In the genomic region with DNA sequence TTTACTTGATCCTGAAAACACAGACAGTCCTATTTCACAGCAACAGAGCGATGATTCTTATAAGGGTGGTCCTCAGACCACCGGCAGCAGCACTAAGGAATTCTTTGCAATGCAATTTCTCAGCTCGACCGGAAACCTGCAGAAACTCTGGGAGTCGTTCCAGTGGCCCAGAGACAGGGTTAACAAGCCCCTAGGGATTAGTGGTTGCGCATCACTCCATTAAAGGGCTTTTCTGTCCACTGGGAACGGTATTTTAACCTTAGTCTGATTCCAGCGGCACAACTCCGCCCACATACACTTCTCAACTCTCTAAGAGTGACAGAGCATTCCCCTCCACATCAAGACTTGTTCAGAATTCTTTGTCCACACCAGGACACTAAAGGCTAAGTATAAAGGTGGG, we compare ENCODE assay signal across 14 cellular contexts.
DNase-seq lines count a peak whose midpoint lies in the region; ATAC-seq and TF ChIP-seq lines count a peak whose summit lies in the region.
"Had no signal": no experiment of that assay in that cellular context is flagged by ENCODE, and none has a peak within 500 bp of the region (broad histone marks: within the 10 kb centered on the region; RNA-seq: fewer than 3 reads in every experiment).

No MANE protein-coding gene starts in this region.

- no peak overlapping the region for H3K4me3 ChIP-seq in AG09309 (ENCODE audit: control insufficient read depth, low read depth, low read length)
- no peak overlapping the region for H3K4me3 ChIP-seq in GM23338
- no peak overlapping the region for H3K4me3 ChIP-seq in SJCRH30
- no peak overlapping the region for H3K4me3 ChIP-seq in smooth muscle cell
- H3K4me3 ChIP-seq: BLaER1 treated with 17β-estradiol and CSF1 and Interleukin-3, amounts not matched to agents 10 nM and 100 nM; GM12878 had no signal

- TF ChIP-seq CTCF in AG09309 (IDR thresholded peaks at IDR 0.05; ENCODE audit: control insufficient read depth, insufficient read depth, low read depth, low read length, missing control alignments) (no peak), GM23338 (conservative IDR thresholded peaks at IDR 0.05; ENCODE audit: low read depth in 2 of 2) (no peak), smooth muscle cell (IDR thresholded peaks at IDR 0.05; ENCODE audit: borderline replicate concordance, insufficient read depth, poor library complexity, severe bottlenecking) (no peak)

- H3K9me3 Mint-ChIP-seq in GM23338: peaks cover 10% of the 10 kb centered on the region

- H3K27ac Mint-ChIP-seq in GM23338: no peak overlapping the region
- H3K27ac Mint-ChIP-seq: CD4-positive, CD25-positive, alpha-beta regulatory T cell; HFFc6; IgD-negative memory B cell had no signal

- ATAC-seq in GM23338: no peak
- ATAC-seq: GM12878 had no signal

- peaks cover 4% of the 10 kb centered on the region; the same call in 2 of the 3 replicates for H3K36me3 Mint-ChIP-seq in GM23338 (ENCODE audit: low read depth)
- H3K36me3 Mint-ChIP-seq: CD4-positive, CD25-positive, alpha-beta regulatory T cell had no signal

- no peak overlapping the region for H3K4me3 Mint-ChIP-seq in GM23338
- H3K4me3 Mint-ChIP-seq: CD4-positive, CD25-positive, alpha-beta regulatory T cell; HFFc6 had no signal

- no peaks in the 10 kb centered on the region for H3K79me2 ChIP-seq in GM23338 (replicated peaks; ENCODE audit: insufficient read depth)
- H3K79me2 ChIP-seq in smooth muscle cell (ENCODE audit: low read depth): no peaks in the 10 kb centered on the region

- H3F3A ChIP-seq in GM23338 (replicated peaks; ENCODE audit: low read depth): no peaks in the 10 kb centered on the region
- H3F3A ChIP-seq in smooth muscle cell (ENCODE audit: low read depth): no peaks in the 10 kb centered on the region

- H3K27me3 ChIP-seq in GM23338 (ENCODE audit: insufficient read depth) (no peaks in the 10 kb centered on the region), SJCRH30 (no peaks in the 10 kb centered on the region), smooth muscle cell (ENCODE audit: low read depth) (no peaks in the 10 kb centered on the region)
- H3K27me3 ChIP-seq: BLaER1 treated with 17β-estradiol and CSF1 and Interleukin-3, amounts not matched to agents 10 nM and 100 nM had no signal

- no peaks in the 10 kb centered on the region for H3K9me2 ChIP-seq in GM23338 (ENCODE audit: insufficient read depth)

- no peaks in the 10 kb centered on the region for H3K27me3 Mint-ChIP-seq in GM23338 (ENCODE audit: insufficient read depth, low read depth, poor library complexity)
- H3K27me3 Mint-ChIP-seq: CD4-positive, CD25-positive, alpha-beta regulatory T cell; IgD-negative memory B cell had no signal

- no peak overlapping the region for H3K9ac ChIP-seq in smooth muscle cell (ENCODE audit: low read depth)
- H3K9ac ChIP-seq: BLaER1 treated with 17β-estradiol and CSF1 and Interleukin-3, amounts not matched to agents 10 nM and 100 nM had no signal

- no peaks in the 10 kb centered on the region for H4K20me1 ChIP-seq in GM23338 (replicated peaks; ENCODE audit: insufficient read depth)
- no peaks in the 10 kb centered on the region for H4K20me1 ChIP-seq in smooth muscle cell (ENCODE audit: low read depth)
- H4K20me1 ChIP-seq: BLaER1 treated with 17β-estradiol and CSF1 and Interleukin-3, amounts not matched to agents 10 nM and 100 nM had no signal

- peak; percentile 2 for DNase-seq in AG09309 (ENCODE audit: low read depth)
- no peak for DNase-seq in GM23338 (ENCODE audit: low spot score)
- peak; percentile 8 to 30 for DNase-seq in SJCRH30
- no peak for DNase-seq in smooth muscle cell (lab: John Stamatoyannopoulos, UW; ENCODE audit: unreplicated experiment)
- no peak for DNase-seq in amniotic stem cell (lab: John Stamatoyannopoulos, UW)
- DNase-seq in activated CD4-positive, CD25-positive, alpha-beta regulatory T cell (lab: John Stamatoyannopoulos, UW): no peak
- DNase-seq: Calu3; CD4-positive, CD25-positive, alpha-beta regulatory T cell; DMS 273 treated with DMSO at 0.1 percent for 48 hours; HCEC 1CT; HFFc6 had no signal

- H3K4me1 Mint-ChIP-seq in GM23338: no peaks in the 10 kb centered on the region
- H3K4me1 Mint-ChIP-seq: CD4-positive, CD25-positive, alpha-beta regulatory T cell; IgD-negative memory B cell had no signal

- H3K36me3 ChIP-seq in GM23338 (ENCODE audit: insufficient read depth) (no peaks in the 10 kb centered on the region), SJCRH30 (no peaks in the 10 kb centered on the region), smooth muscle cell (ENCODE audit: low read depth) (no peaks in the 10 kb centered on the region)
- H3K36me3 ChIP-seq: BLaER1 treated with 17β-estradiol and CSF1 and Interleukin-3, amounts not matched to agents 10 nM and 100 nM had no signal

- no peak overlapping the region for H3K27ac ChIP-seq in GM23338 (ENCODE audit: low read depth)
- H3K27ac ChIP-seq in SJCRH30: no peak overlapping the region
- no peak overlapping the region for H3K27ac ChIP-seq in smooth muscle cell (ENCODE audit: low read depth)
- H3K27ac ChIP-seq: BLaER1 treated with 17β-estradiol and CSF1 and Interleukin-3, amounts not matched to agents 10 nM and 100 nM had no signal

- WGBS in smooth muscle cell (ENCODE audit: low lambda C conversion rate): 73% methylated on average over 9 of the region's 9 CpGs

- H2AFZ ChIP-seq in GM23338 (peak overlapping the region; percentile 78), smooth muscle cell (ENCODE audit: low read depth) (no peak overlapping the region)

- H3K4me2 ChIP-seq in GM23338 (no peak overlapping the region), smooth muscle cell (no peak overlapping the region)
- H3K4me2 ChIP-seq: BLaER1 treated with 17β-estradiol and CSF1 and Interleukin-3, amounts not matched to agents 10 nM and 100 nM had no signal

- H3K4me1 ChIP-seq in GM23338 (ENCODE audit: insufficient read depth) (no peaks in the 10 kb centered on the region), SJCRH30 (no peaks in the 10 kb centered on the region), smooth muscle cell (ENCODE audit: low read depth) (no peaks in the 10 kb centered on the region)

- H3K9me3 ChIP-seq in SJCRH30 (replicated peaks): no peaks in the 10 kb centered on the region
- no peaks in the 10 kb centered on the region for H3K9me3 ChIP-seq in smooth muscle cell (replicated peaks; ENCODE audit: low read depth)

TF ChIP-seq in GM23338, 12 proteins besides CTCF, POLR2A, EP300 and RAD21:
- TF ChIP-seq, protein P1, sequence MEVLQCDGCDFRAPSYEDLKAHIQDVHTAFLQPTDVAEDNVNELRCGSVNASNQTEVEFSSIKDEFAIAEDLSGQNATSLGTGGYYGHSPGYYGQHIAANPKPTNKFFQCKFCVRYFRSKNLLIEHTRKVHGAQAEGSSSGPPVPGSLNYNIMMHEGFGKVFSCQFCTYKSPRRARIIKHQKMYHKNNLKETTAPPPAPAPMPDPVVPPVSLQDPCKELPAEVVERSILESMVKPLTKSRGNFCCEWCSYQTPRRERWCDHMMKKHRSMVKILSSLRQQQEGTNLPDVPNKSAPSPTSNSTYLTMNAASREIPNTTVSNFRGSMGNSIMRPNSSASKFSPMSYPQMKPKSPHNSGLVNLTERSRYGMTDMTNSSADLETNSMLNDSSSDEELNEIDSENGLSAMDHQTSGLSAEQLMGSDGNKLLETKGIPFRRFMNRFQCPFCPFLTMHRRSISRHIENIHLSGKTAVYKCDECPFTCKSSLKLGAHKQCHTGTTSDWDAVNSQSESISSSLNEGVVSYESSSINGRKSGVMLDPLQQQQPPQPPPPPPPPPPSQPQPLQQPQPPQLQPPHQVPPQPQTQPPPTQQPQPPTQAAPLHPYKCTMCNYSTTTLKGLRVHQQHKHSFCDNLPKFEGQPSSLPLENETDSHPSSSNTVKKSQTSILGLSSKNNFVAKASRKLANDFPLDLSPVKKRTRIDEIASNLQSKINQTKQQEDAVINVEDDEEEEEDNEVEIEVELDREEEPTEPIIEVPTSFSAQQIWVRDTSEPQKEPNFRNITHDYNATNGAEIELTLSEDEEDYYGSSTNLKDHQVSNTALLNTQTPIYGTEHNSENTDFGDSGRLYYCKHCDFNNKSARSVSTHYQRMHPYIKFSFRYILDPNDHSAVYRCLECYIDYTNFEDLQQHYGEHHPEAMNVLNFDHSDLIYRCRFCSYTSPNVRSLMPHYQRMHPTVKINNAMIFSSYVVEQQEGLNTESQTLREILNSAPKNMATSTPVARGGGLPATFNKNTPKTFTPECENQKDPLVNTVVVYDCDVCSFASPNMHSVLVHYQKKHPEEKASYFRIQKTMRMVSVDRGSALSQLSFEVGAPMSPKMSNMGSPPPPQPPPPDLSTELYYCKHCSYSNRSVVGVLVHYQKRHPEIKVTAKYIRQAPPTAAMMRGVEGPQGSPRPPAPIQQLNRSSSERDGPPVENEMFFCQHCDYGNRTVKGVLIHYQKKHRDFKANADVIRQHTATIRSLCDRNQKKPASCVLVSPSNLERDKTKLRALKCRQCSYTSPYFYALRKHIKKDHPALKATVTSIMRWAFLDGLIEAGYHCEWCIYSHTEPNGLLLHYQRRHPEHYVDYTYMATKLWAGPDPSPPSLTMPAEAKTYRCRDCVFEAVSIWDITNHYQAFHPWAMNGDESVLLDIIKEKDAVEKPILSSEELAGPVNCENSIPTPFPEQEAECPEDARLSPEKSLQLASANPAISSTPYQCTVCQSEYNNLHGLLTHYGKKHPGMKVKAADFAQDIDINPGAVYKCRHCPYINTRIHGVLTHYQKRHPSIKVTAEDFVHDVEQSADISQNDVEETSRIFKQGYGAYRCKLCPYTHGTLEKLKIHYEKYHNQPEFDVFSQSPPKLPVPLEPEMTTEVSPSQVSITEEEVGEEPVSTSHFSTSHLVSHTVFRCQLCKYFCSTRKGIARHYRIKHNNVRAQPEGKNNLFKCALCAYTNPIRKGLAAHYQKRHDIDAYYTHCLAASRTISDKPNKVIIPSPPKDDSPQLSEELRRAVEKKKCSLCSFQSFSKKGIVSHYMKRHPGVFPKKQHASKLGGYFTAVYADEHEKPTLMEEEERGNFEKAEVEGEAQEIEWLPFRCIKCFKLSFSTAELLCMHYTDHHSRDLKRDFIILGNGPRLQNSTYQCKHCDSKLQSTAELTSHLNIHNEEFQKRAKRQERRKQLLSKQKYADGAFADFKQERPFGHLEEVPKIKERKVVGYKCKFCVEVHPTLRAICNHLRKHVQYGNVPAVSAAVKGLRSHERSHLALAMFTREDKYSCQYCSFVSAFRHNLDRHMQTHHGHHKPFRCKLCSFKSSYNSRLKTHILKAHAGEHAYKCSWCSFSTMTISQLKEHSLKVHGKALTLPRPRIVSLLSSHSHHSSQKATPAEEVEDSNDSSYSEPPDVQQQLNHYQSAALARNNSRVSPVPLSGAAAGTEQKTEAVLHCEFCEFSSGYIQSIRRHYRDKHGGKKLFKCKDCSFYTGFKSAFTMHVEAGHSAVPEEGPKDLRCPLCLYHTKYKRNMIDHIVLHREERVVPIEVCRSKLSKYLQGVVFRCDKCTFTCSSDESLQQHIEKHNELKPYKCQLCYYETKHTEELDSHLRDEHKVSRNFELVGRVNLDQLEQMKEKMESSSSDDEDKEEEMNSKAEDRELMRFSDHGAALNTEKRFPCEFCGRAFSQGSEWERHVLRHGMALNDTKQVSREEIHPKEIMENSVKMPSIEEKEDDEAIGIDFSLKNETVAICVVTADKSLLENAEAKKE (CRISPR knock-in tag; IDR thresholded peaks at IDR 0.05): no peak
- TF ChIP-seq EZH2 (IDR thresholded peaks at IDR 0.05; ENCODE audit: low read depth, unreplicated experiment) (no peak), NANOG (IDR thresholded peaks at IDR 0.05; ENCODE audit: borderline replicate concordance) (no peak), STAT1 (IDR thresholded peaks at IDR 0.05; ENCODE audit: unreplicated experiment) (no peak)

Comparison
In these comparisons a context has a peak if more than half of its experiments do, and no peak if none do; other contexts are left out.
1. DNase-seq: peak in AG09309 (single experiment) and SJCRH30 (2 of 2); none in GM23338 (single experiment), smooth muscle cell (single experiment), amniotic stem cell (single experiment) and activated CD4-positive, CD25-positive, alpha-beta regulatory T cell (0 of 4).